Comparison of ENCODE assay signal across 1 cellular context in the genomic region with DNA sequence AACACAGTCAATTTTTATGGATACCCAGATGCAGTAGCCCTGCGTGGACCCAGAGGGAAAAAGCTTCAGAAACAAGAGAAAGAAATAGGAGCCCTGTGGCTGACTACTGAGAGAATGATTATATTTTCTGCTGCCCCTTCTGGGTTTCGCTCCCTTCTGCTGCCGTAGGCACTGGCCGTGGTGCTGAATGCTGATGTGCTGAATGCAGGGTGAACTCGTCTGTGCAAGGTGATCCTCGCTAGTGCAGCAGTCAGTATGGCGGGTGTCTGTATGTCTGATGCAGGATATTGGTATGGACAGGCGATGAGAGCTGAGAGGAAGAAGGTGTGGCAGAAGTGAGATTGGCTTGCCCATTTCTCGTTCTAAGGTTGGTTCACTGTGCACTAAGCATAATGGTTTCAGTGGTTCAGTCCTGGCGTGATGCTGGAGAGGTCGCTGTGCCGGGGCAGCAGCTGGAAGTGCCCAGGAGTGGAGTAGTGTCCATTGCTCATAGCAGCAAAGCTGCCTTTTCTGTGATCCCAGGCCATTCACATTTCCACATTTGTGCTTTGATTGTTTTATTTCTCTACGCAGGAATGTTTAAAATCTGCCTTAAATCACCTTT.
TF ChIP-seq lines count a peak whose summit lies in the region.

No MANE protein-coding gene starts in this region.

TF ChIP-seq in H1, 55 proteins besides CTCF, POLR2A, EP300 and RAD21:
- 0 out of 2 replicates have a peak, but pooled peaks have one; percentile 30 for TF ChIP-seq TEAD4 (IDR thresholded peaks at IDR 0.05; ENCODE audit: low read depth, low read length)
- 0 out of 2 replicates have a peak, but pooled peaks have one; percentile 14 for TF ChIP-seq CREB1 (IDR thresholded peaks at IDR 0.05)
- TF ChIP-seq SIN3A (conservative IDR thresholded peaks at IDR 0.05 in 1 of 2, IDR thresholded peaks at IDR 0.05 in 1 of 2; ENCODE audit: low read depth in 1 of 2, low read length in 2 of 2): peak; percentile 81 to 83; a peak in 2 of 4 replicates
- TF ChIP-seq SAP30 (IDR thresholded peaks at IDR 0.05; ENCODE audit: insufficient read depth, insufficient replicate concordance, low read length): peak; percentile 53
- TF ChIP-seq SP1 (IDR thresholded peaks at IDR 0.05; ENCODE audit: low read depth, low read length): no peak
- TF ChIP-seq SIX5 (IDR thresholded peaks at IDR 0.05; ENCODE audit: low read depth, low read length): no peak
- TF ChIP-seq SIRT6 (IDR thresholded peaks at IDR 0.05; ENCODE audit: low read length): no peak
- TF ChIP-seq EZH2 (IDR thresholded peaks at IDR 0.05; ENCODE audit: low read depth, low read length, severe bottlenecking): no peak
- TF ChIP-seq MAFK (IDR thresholded peaks at IDR 0.05; ENCODE audit: low read depth, low read length): 0 out of 2 replicates have a peak, but pooled peaks have one; percentile 24
- no peak for TF ChIP-seq HDAC2 (IDR thresholded peaks at IDR 0.05; ENCODE audit: borderline replicate concordance in 1 of 2, low read depth in 2 of 2, low read length in 2 of 2)
